Comparison of ENCODE assay signal across 8 cellular contexts in the genomic region with DNA sequence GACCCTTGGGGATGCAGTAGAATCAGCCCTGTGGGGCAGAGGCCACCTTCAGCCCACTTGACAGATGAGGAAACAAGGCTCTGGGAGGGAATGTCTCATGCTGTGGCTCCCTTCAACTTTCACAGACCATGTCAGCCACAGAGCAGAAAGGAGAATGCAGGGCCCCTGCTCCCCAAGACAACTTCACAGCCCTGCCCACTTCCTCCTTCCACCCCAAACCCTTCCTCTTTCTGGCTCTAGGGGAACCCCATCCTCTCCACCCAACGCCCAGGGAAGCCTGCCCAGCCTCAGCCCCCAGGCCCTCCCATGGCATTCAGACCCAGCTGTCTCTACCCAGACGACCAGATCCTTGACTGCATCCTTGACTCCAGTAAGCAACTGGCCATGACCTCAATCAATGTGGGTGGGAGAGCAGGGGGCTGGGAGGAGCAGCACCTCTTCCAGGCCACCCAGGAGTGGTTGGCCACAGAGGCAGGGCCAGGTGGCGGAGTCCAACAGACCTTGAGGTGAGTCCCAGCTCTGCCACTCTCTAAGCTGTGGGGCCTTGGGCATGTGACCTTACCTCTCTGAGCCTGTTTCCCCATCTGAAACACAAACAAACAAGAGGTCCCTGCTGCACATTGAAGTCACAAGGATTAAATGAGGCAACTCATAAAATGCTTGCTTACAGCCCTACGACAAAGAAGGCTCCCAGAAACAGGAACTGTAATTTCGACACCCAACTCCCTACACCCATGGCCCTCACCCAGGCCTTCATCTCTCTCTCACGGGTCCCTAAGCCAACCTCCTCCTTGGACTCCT. TPM values are rescaled to one million over a fixed set of nuclear protein-coding genes. Genes with fewer than 3 reads are reported as not detected.
DNase-seq lines count a peak whose midpoint lies in the region; ATAC-seq and TF ChIP-seq lines count a peak whose summit lies in the region.

No MANE protein-coding gene starts in this region.

- H3K36me3 ChIP-seq in GM06990 (ENCODE audit: control insufficient read depth, insufficient read depth, low read length) = peaks cover 29% of the 10 kb centered on the region
- peaks cover 9% of the 10 kb centered on the region for H3K36me3 ChIP-seq in mucosa of descending colon (ENCODE audit: low read depth)
- H3K36me3 ChIP-seq in Caco-2 (ENCODE audit: control insufficient read depth, insufficient read depth, low read length) = peaks cover 6% of the 10 kb centered on the region

- no TSS peak for BruUV-seq in Calu3 (replicated peaks; lab: Mats Ljungman, UMichigan)
- no TSS peak for BruUV-seq in Caco-2 (replicated peaks; lab: Mats Ljungman, UMichigan)

- intact Hi-C loops in activated T-helper 1 cell treated with anti-CD3 and anti-CD28 coated beads, Interleukin-12 subunit alpha, Interleukin-12 subunit beta, Interleukin-2, Interleukin-4 antibody, amounts not matched to agents 30 ng/mL and 10 ng/mL and 1 ng/mL, durations not matched to agents 14 hours and 24 hours and 36 hours (cut with micrococcal nuclease) = loop anchor here (1.0 to 5.0 kb wide), 2 partner anchors 16 to 81 kb away; partner anchors contain the start of gene DEDD2
- intact Hi-C loops in mucosa of descending colon (cut with DNase I, micrococcal nuclease) (no loop called here), Calu3 (cut with micrococcal nuclease; ENCODE audit: unreplicated experiment) (no loop called here), Caco-2 (cut with micrococcal nuclease; ENCODE audit: unreplicated experiment) (no loop called here)

- no peaks in the 10 kb centered on the region for H3K9me3 ChIP-seq in mucosa of descending colon
- no peaks in the 10 kb centered on the region for H3K9me3 ChIP-seq in Caco-2

- H3K4me3 Mint-ChIP-seq in activated T-helper 1 cell treated with anti-CD3 and anti-CD28 coated beads, Interleukin-12 subunit alpha, Interleukin-12 subunit beta, Interleukin-2, Interleukin-4 antibody, amounts not matched to agents 30 ng/mL and 10 ng/mL and 1 ng/mL, durations not matched to agents 14 hours and 24 hours and 36 hours = peak overlapping the region; percentile 77
- no peak overlapping the region for H3K4me3 Mint-ChIP-seq in Calu3 (ENCODE audit: low read depth, unreplicated experiment)
- H3K4me3 Mint-ChIP-seq in Caco-2 (ENCODE audit: unreplicated experiment) = no peak overlapping the region

- DNase-seq in GM06990 (ENCODE audit: extremely low read depth, insufficient read length) (peak; percentile 70), mucosa of descending colon (peak; percentile 20 to 70 (median 47)), Calu3 (no peak), HK-2 (ENCODE audit: unreplicated experiment) (no peak), NCI-H1048 (lab: John Stamatoyannopoulos, UW) (no peak), Caco-2 (no peak)
- peak; percentile 68 for DNase-seq in activated T-helper 1 cell treated with anti-CD3 and anti-CD28 coated beads, Interleukin-12 subunit alpha, Interleukin-12 subunit beta, Interleukin-2, Interleukin-4 antibody, amounts not matched to agents 30 ng/mL and 10 ng/mL and 1 ng/mL, durations not matched to agents 14 hours and 24 hours and 36 hours (ENCODE audit: low spot score)

- H3K9me3 Mint-ChIP-seq in activated T-helper 1 cell treated with anti-CD3 and anti-CD28 coated beads, Interleukin-12 subunit alpha, Interleukin-12 subunit beta, Interleukin-2, Interleukin-4 antibody, amounts not matched to agents 30 ng/mL and 10 ng/mL and 1 ng/mL, durations not matched to agents 14 hours and 24 hours and 36 hours = no peaks in the 10 kb centered on the region
- H3K9me3 Mint-ChIP-seq in Calu3 (ENCODE audit: low read depth, unreplicated experiment) = no peaks in the 10 kb centered on the region
- no peaks in the 10 kb centered on the region for H3K9me3 Mint-ChIP-seq in Caco-2 (ENCODE audit: unreplicated experiment)

- H3K27ac Mint-ChIP-seq in activated T-helper 1 cell treated with anti-CD3 and anti-CD28 coated beads, Interleukin-12 subunit alpha, Interleukin-12 subunit beta, Interleukin-2, Interleukin-4 antibody, amounts not matched to agents 30 ng/mL and 10 ng/mL and 1 ng/mL, durations not matched to agents 14 hours and 24 hours and 36 hours = peak overlapping the region; percentile 91
- H3K27ac Mint-ChIP-seq in Calu3 (ENCODE audit: unreplicated experiment) = no peak overlapping the region
- H3K27ac Mint-ChIP-seq in Caco-2 (ENCODE audit: unreplicated experiment) = no peak overlapping the region

- ATAC-seq in HG03439 (IDR thresholded peaks at IDR 0.05; ENCODE audit: unreplicated experiment) (peak; percentile 40), mucosa of descending colon (peak; percentile 53)

- H3K4me1 ChIP-seq in mucosa of descending colon (ENCODE audit: low read depth) = peaks cover 22% of the 10 kb centered on the region
- H3K4me1 ChIP-seq in Caco-2 = no peaks in the 10 kb centered on the region

- H3K4me3 ChIP-seq in GM06990 (replicated peaks; ENCODE audit: low read depth, low read length) (peak overlapping the region; percentile 25; the same call in 1 of the 2 replicates), mucosa of descending colon (no peak overlapping the region), Caco-2 (ENCODE audit: low read depth, low read length) (no peak overlapping the region)

- H3K27me3 ChIP-seq in GM06990 (replicated peaks; ENCODE audit: control insufficient read depth, insufficient read depth, low read length) (no peaks in the 10 kb centered on the region), Caco-2 (replicated peaks; ENCODE audit: control insufficient read depth, insufficient read depth, low read length) (no peaks in the 10 kb centered on the region)

- peaks cover 61% of the 10 kb centered on the region for H3K36me3 Mint-ChIP-seq in activated T-helper 1 cell treated with anti-CD3 and anti-CD28 coated beads, Interleukin-12 subunit alpha, Interleukin-12 subunit beta, Interleukin-2, Interleukin-4 antibody, amounts not matched to agents 30 ng/mL and 10 ng/mL and 1 ng/mL, durations not matched to agents 14 hours and 24 hours and 36 hours (ENCODE audit: low read depth)
- H3K36me3 Mint-ChIP-seq in Calu3 (ENCODE audit: insufficient read depth, unreplicated experiment) = peaks cover 85% of the 10 kb centered on the region
- H3K36me3 Mint-ChIP-seq in Caco-2 (ENCODE audit: insufficient read depth, unreplicated experiment) = peaks cover 60% of the 10 kb centered on the region

- CTCF ChIA-PET in Calu3 (lab: Charles Lee) (interaction anchor here (0.9 kb wide), 1 partner anchor 25 kb away, joined by 4 read pairs; no protein-coding TSS in a partner anchor), Caco-2 (lab: Charles Lee) (no interaction called here)

- H3K4me1 Mint-ChIP-seq in activated T-helper 1 cell treated with anti-CD3 and anti-CD28 coated beads, Interleukin-12 subunit alpha, Interleukin-12 subunit beta, Interleukin-2, Interleukin-4 antibody, amounts not matched to agents 30 ng/mL and 10 ng/mL and 1 ng/mL, durations not matched to agents 14 hours and 24 hours and 36 hours (ENCODE audit: low read depth) = peaks cover 81% of the 10 kb centered on the region
- H3K4me1 Mint-ChIP-seq in Calu3 (ENCODE audit: low read depth, unreplicated experiment) (peaks cover 54% of the 10 kb centered on the region), Caco-2 (ENCODE audit: low read depth, unreplicated experiment) (no peaks in the 10 kb centered on the region)

- H3K27me3 Mint-ChIP-seq in activated T-helper 1 cell treated with anti-CD3 and anti-CD28 coated beads, Interleukin-12 subunit alpha, Interleukin-12 subunit beta, Interleukin-2, Interleukin-4 antibody, amounts not matched to agents 30 ng/mL and 10 ng/mL and 1 ng/mL, durations not matched to agents 14 hours and 24 hours and 36 hours (ENCODE audit: insufficient read depth) = no peaks in the 10 kb centered on the region
- H3K27me3 Mint-ChIP-seq in Calu3 (ENCODE audit: unreplicated experiment) (no peaks in the 10 kb centered on the region), Caco-2 (ENCODE audit: insufficient read depth, unreplicated experiment) (no peaks in the 10 kb centered on the region)

- POLR2A ChIA-PET in Caco-2 (lab: Charles Lee) = no interaction called here

- TF ChIP-seq CTCF in GM06990 (IDR thresholded peaks at IDR 0.05; ENCODE audit: insufficient read depth, low read length, poor library complexity, severe bottlenecking) = no peak
- no peak for TF ChIP-seq CTCF in mucosa of descending colon (IDR thresholded peaks at IDR 0.05)
- no peak for TF ChIP-seq CTCF in Calu3 (IDR thresholded peaks at IDR 0.05; ENCODE audit: unreplicated experiment)
- TF ChIP-seq CTCF in Caco-2 (IDR thresholded peaks at IDR 0.05; ENCODE audit: insufficient read depth in 1 of 2, low read depth in 1 of 2, low read length in 1 of 2, severe bottlenecking in 1 of 2, unreplicated experiment in 1 of 2) = no peak

RNA-seq across cellular contexts. Expression of gene DEDD2, which starts 15.8 kb away (rescaled TPM):
- 36.9 and 37.9 TPM in 2 replicates for total RNA-seq in activated T-helper 1 cell treated with anti-CD3 and anti-CD28 coated beads, Interleukin-12 subunit alpha, Interleukin-12 subunit beta, Interleukin-2, Interleukin-4 antibody, amounts not matched to agents 30 ng/mL and 10 ng/mL and 1 ng/mL, durations not matched to agents 14 hours and 24 hours and 36 hours
- 10 to 100 TPM; 28.0 to 40.1 (median 35.7) TPM for total RNA-seq in mucosa of descending colon
- total RNA-seq in Calu3 (2022) = 67.5 and 78.3 TPM in 2 replicates
- 31.2 and 31.4 TPM in 2 replicates for total RNA-seq in Caco-2 (2022)

RNA-seq across cellular contexts. Expression of gene ZNF526, which starts 18.4 kb away (rescaled TPM):
- total RNA-seq in activated T-helper 1 cell treated with anti-CD3 and anti-CD28 coated beads, Interleukin-12 subunit alpha, Interleukin-12 subunit beta, Interleukin-2, Interleukin-4 antibody, amounts not matched to agents 30 ng/mL and 10 ng/mL and 1 ng/mL, durations not matched to agents 14 hours and 24 hours and 36 hours = 18.4 and 18.5 TPM in 2 replicates
- 10 to 100 TPM in 2 of 3 donors, 1 to 10 TPM in 1; 9.9 to 13.4 (median 10.4) TPM for total RNA-seq in mucosa of descending colon
- 25.4 and 32.3 TPM in 2 replicates for total RNA-seq in Calu3 (2022)
- total RNA-seq in Caco-2 (2022) = 19.4 and 22.6 TPM in 2 replicates

RNA-seq across cellular contexts. Expression of gene GSK3A, which starts 40.7 kb away (rescaled TPM):
- total RNA-seq in activated T-helper 1 cell treated with anti-CD3 and anti-CD28 coated beads, Interleukin-12 subunit alpha, Interleukin-12 subunit beta, Interleukin-2, Interleukin-4 antibody, amounts not matched to agents 30 ng/mL and 10 ng/mL and 1 ng/mL, durations not matched to agents 14 hours and 24 hours and 36 hours = 56.6 and 57.2 TPM in 2 replicates
- total RNA-seq in mucosa of descending colon (10 to 100 TPM; 41.8 to 52.0 (median 46.9) TPM), Calu3 (2022) (58.8 and 60.6 TPM in 2 replicates), Caco-2 (2022) (59.6 and 60.2 TPM in 2 replicates)

RNA-seq across cellular contexts. Expression of gene ERF, which starts 53.2 kb away (rescaled TPM):
- 71.9 and 78.4 TPM in 2 replicates for total RNA-seq in activated T-helper 1 cell treated with anti-CD3 and anti-CD28 coated beads, Interleukin-12 subunit alpha, Interleukin-12 subunit beta, Interleukin-2, Interleukin-4 antibody, amounts not matched to agents 30 ng/mL and 10 ng/mL and 1 ng/mL, durations not matched to agents 14 hours and 24 hours and 36 hours
- 10 to 100 TPM; 35.7 to 75.2 (median 42.0) TPM for total RNA-seq in mucosa of descending colon
- total RNA-seq in Calu3 (2022) = 100 and 124 TPM in 2 replicates
- 134 and 149 TPM in 2 replicates for total RNA-seq in Caco-2 (2022)

Comparison
In these comparisons a context has a peak if more than half of its experiments do, and no peak if none do; other contexts are left out.
1. DNase-seq: peak in GM06990 (single experiment), activated T-helper 1 cell treated with anti-CD3 and anti-CD28 coated beads, Interleukin-12 subunit alpha, Interleukin-12 subunit beta, Interleukin-2, Interleukin-4 antibody, amounts not matched to agents 30 ng/mL and 10 ng/mL and 1 ng/mL, durations not matched to agents 14 hours and 24 hours and 36 hours (single experiment) and mucosa of descending colon (3 of 3); none in Calu3 (single experiment), HK-2 (single experiment), NCI-H1048 (single experiment) and Caco-2 (0 of 2).